ENCODE assay signal across 8 cellular contexts in the genomic region with DNA sequence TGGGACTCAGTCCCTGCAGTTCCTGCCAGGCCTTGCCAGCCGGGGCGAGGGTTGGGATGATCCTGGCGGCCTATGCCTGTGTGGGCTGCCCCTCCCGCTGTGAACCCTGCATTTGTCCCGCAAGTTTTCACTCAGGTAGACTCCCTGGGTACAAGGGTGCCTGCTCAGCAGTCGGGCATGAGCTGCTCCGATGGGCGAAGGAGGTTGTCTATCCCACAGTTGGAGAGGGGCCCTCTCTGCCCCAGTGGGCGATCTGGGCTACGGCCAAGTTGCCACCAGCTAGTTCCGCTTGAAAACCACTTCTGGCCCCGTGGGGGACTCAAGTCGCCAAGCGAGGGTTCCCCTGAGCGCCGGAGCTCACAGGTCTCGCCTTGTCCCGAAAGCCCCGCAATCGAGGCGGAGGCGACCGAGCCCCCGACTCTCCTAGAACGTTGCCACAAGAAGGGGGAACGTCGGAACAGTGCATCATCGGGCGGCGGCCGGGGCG. TPM values are rescaled to one million over a fixed set of nuclear protein-coding genes. Genes with fewer than 3 reads are reported as not detected.
DNase-seq lines count a peak whose midpoint lies in the region; ATAC-seq, FAIRE-seq and TF ChIP-seq lines count a peak whose summit lies in the region.

No MANE protein-coding gene starts in this region.

- in situ Hi-C loops in astrocyte of the spinal cord (cut with HindIII; ENCODE audit: low sequenced_read_pairs) = no loop called here

- peak overlapping the region; percentile 84 to 94 for H3K9ac ChIP-seq in stomach smooth muscle (ENCODE audit: low read length in 2 of 2)

- WGBS in A549 (ENCODE audit: missing lambda C conversion rate) = 10% methylated on average over 15 of the region's 32 CpGs

- peaks cover 41% of the 10 kb centered on the region for H3K4me1 ChIP-seq in A549
- peaks cover 39% of the 10 kb centered on the region for H3K4me1 ChIP-seq in stomach smooth muscle (ENCODE audit: control insufficient read depth, insufficient read depth, low read length)

- no peak for TF ChIP-seq RAD21 in A549 (conservative IDR thresholded peaks at IDR 0.05 in 1 of 2, IDR thresholded peaks at IDR 0.05 in 1 of 2)

- no peak for TF ChIP-seq POLR2A in A549 (IDR thresholded peaks at IDR 0.05; ENCODE audit: low read length)

- no peak for FAIRE-seq in A549 (lab: Jason Lieb, UNC)

- H3K27ac ChIP-seq in A549 (peak overlapping the region; percentile 97 to 99), HL-60 (replicated peaks) (peak overlapping the region; percentile 92), stomach smooth muscle (ENCODE audit: low read length) (peak overlapping the region; percentile 97)

- H3K9me3 ChIP-seq in A549 (no peaks in the 10 kb centered on the region), stomach smooth muscle (ENCODE audit: control insufficient read depth in 2 of 2, low read length in 2 of 2) (no peaks in the 10 kb centered on the region)

- H3K4me2 ChIP-seq in A549 = peak overlapping the region; percentile 100

- ATAC-seq in A549 (peak; percentile 7 to 14; a peak in 5 of 6 replicates), GM18873 (IDR thresholded peaks at IDR 0.05; ENCODE audit: low FRiP score, unreplicated experiment) (peak; percentile 4)

- DNase-seq in A549 (ENCODE audit: low read depth in 1 of 2, low spot score in 1 of 2) (no peak), HL-60 (ENCODE audit: low read depth in 1 of 2, low spot score in 1 of 2) (no peak), astrocyte of the spinal cord (ENCODE audit: low read depth, low spot score) (no peak), kidney epithelial cell (ENCODE audit: low read depth) (no peak), T1000 (lab: John Stamatoyannopoulos, UW) (no peak)
- DNase-seq in stimulated activated CD4-positive, alpha-beta T cell treated with anti-CD3 and anti-CD28 coated beads, Interleukin-4, amount 100 ng/mL, for 24 hours = no peak

- H3K36me3 ChIP-seq in kidney epithelial cell (ENCODE audit: control insufficient read depth, insufficient read depth, low read length) = peaks cover 14% of the 10 kb centered on the region
- peaks cover 26 to 44% of the 10 kb centered on the region in 2 donors for H3K36me3 ChIP-seq in stomach smooth muscle (ENCODE audit: control insufficient read depth in 2 of 2, insufficient read depth in 2 of 2, low read length in 2 of 2)

- POLR2A ChIA-PET in A549 (lab: Yijun Ruan, JAX) = interaction anchor here (1.1 to 4.8 kb wide), 12 partner anchors 8 to 114 kb away, joined by 4 to 74 read pairs (median 9); partner anchors contain the start of genes C12orf57, CDCA3, MLF2 and PTMS

- TF ChIP-seq EP300 in A549 (IDR thresholded peaks at IDR 0.05) = no peak

- CTCF ChIA-PET in A549 (lab: Yijun Ruan, JAX) = interaction anchor here (1.1 to 17.9 kb wide), 10 partner anchors 10 to 78 kb away, joined by 3 to 399 read pairs (median 44); partner anchors contain the start of genes ATN1, C12orf57, CDCA3 and ENO2

- peak overlapping the region; percentile 100 for H3K4me3 ChIP-seq in A549
- peak overlapping the region; percentile 93 for H3K4me3 ChIP-seq in HL-60 (replicated peaks; ENCODE audit: insufficient read depth, low read length)
- H3K4me3 ChIP-seq in astrocyte of the spinal cord (ENCODE audit: low read depth, low read length) = peak overlapping the region; percentile 65
- peak overlapping the region; percentile 96 for H3K4me3 ChIP-seq in kidney epithelial cell (ENCODE audit: low read depth, low read length)
- peak overlapping the region; percentile 80 to 92 for H3K4me3 ChIP-seq in stomach smooth muscle (ENCODE audit: low read length in 2 of 2)

- H3K27me3 ChIP-seq in HL-60 (ENCODE audit: insufficient read depth, poor library complexity, severe bottlenecking) = no peaks in the 10 kb centered on the region
- no peaks in the 10 kb centered on the region for H3K27me3 ChIP-seq in kidney epithelial cell (ENCODE audit: control insufficient read depth, insufficient read depth, low read length)
- H3K27me3 ChIP-seq in stomach smooth muscle (ENCODE audit: control insufficient read depth in 1 of 2, insufficient read depth in 2 of 2, low read length in 2 of 2) = no peaks in the 10 kb centered on the region

- no peak for TF ChIP-seq CTCF in A549 (IDR thresholded peaks at IDR 0.05)
- TF ChIP-seq CTCF in HL-60 (IDR thresholded peaks at IDR 0.05; ENCODE audit: insufficient read depth, low read length) = no peak
- no peak for TF ChIP-seq CTCF in astrocyte of the spinal cord (IDR thresholded peaks at IDR 0.05; ENCODE audit: low read depth, low read length)
- TF ChIP-seq CTCF in kidney epithelial cell (IDR thresholded peaks at IDR 0.05; ENCODE audit: insufficient read depth, low read length, poor library complexity, severe bottlenecking) = no peak

TF ChIP-seq in A549, 52 proteins besides CTCF, POLR2A, EP300 and RAD21:
- TF ChIP-seq ZFP36 (IDR thresholded peaks at IDR 0.05; ENCODE audit: borderline replicate concordance, partially characterized antibody) = no peak
- no peak for TF ChIP-seq RCOR1 (IDR thresholded peaks at IDR 0.05; ENCODE audit: low read depth, low read length)
- TF ChIP-seq MAX (IDR thresholded peaks at IDR 0.05) = no peak
- TF ChIP-seq TFCP2L1 (CRISPR knock-in tag; IDR thresholded peaks at IDR 0.05) = no peak
- TF ChIP-seq CHD2 (IDR thresholded peaks at IDR 0.05; ENCODE audit: low read length, partially characterized antibody) = no peak
- no peak for TF ChIP-seq RARB (CRISPR knock-in tag; IDR thresholded peaks at IDR 0.05)
- no peak for TF ChIP-seq E2F6 (IDR thresholded peaks at IDR 0.05; ENCODE audit: borderline replicate concordance, low read depth)
- no peak for TF ChIP-seq EHF (CRISPR knock-in tag; IDR thresholded peaks at IDR 0.05)
- no peak for TF ChIP-seq ESRRA (IDR thresholded peaks at IDR 0.05; ENCODE audit: borderline replicate concordance, low read length)
- no peak for TF ChIP-seq HMGXB4 (CRISPR knock-in tag; IDR thresholded peaks at IDR 0.05; ENCODE audit: borderline replicate concordance)
- TF ChIP-seq FOSB (CRISPR knock-in tag; IDR thresholded peaks at IDR 0.05) = no peak
- no peak for TF ChIP-seq HOXB13 (CRISPR knock-in tag; IDR thresholded peaks at IDR 0.05; ENCODE audit: low read depth)

RNA-seq across cellular contexts. Expression of gene TPI1, which starts 0.4 kb away (rescaled TPM):
- polyA plus RNA-seq in A549 (2011; rRNA removed) = 1,913 and 2,511 TPM in 2 replicates
- 2,740 and 2,946 TPM in 2 replicates for polyA plus RNA-seq in A549 (2012; cell fraction: cytosol; rRNA removed)
- polyA plus RNA-seq in A549 (2012; cell fraction: nucleus; rRNA removed) = 1,813 and 1,843 TPM in 2 replicates
- 1,221 to 1,293 TPM (median 1,253 TPM) in 3 replicates for polyA plus RNA-seq in A549 (2017; fragmentation: RNase III; extraction: RNeasy Plus Mini Kit Qiagen cat#74134 plus additional on column Dnase treatment)
- polyA minus RNA-seq in A549 (2011; rRNA and poly(A)+ RNA removed) = 2,693 and 3,241 TPM in 2 replicates
- 499 and 519 TPM in 2 replicates for total RNA-seq in kidney epithelial cell

RNA-seq across cellular contexts. Expression of gene SPSB2, which starts 6.1 kb away (rescaled TPM):
- polyA plus RNA-seq in A549 (2011; rRNA removed) = 15.3 and 16.8 TPM in 2 replicates
- polyA plus RNA-seq in A549 (2012; cell fraction: cytosol; rRNA removed) = 42.8 and 51.9 TPM in 2 replicates
- polyA plus RNA-seq in A549 (2012; cell fraction: nucleus; rRNA removed) = 44.4 and 50.4 TPM in 2 replicates
- polyA plus RNA-seq in A549 (2017; fragmentation: RNase III; extraction: RNeasy Plus Mini Kit Qiagen cat#74134 plus additional on column Dnase treatment) = 20.8 to 22.1 TPM (median 21.8 TPM) in 3 replicates
- polyA minus RNA-seq in A549 (2011; rRNA and poly(A)+ RNA removed) = 8.9 and 9.8 TPM in 2 replicates
- 10.1 and 11.9 TPM in 2 replicates for total RNA-seq in kidney epithelial cell

RNA-seq across cellular contexts. Expression of gene USP5, which starts 15.0 kb away (rescaled TPM):
- 58.6 and 64.5 TPM in 2 replicates for polyA plus RNA-seq in A549 (2011; rRNA removed)
- 101 and 110 TPM in 2 replicates for polyA plus RNA-seq in A549 (2012; cell fraction: cytosol; rRNA removed)
- 224 and 245 TPM in 2 replicates for polyA plus RNA-seq in A549 (2012; cell fraction: nucleus; rRNA removed)
- 75.3 to 78.2 TPM (median 76.9 TPM) in 3 replicates for polyA plus RNA-seq in A549 (2017; fragmentation: RNase III; extraction: RNeasy Plus Mini Kit Qiagen cat#74134 plus additional on column Dnase treatment)
- 155 and 161 TPM in 2 replicates for polyA minus RNA-seq in A549 (2011; rRNA and poly(A)+ RNA removed)
- total RNA-seq in kidney epithelial cell = 70.1 and 77.2 TPM in 2 replicates

RNA-seq across cellular contexts. Expression of gene CDCA3, which starts 15.9 kb away (rescaled TPM):
- polyA plus RNA-seq in A549 (2011; rRNA removed) (51.5 and 57.5 TPM in 2 replicates), A549 (2017; fragmentation: RNase III; extraction: RNeasy Plus Mini Kit Qiagen cat#74134 plus additional on column Dnase treatment) (79.6 to 92.0 TPM (median 80.2 TPM) in 3 replicates)
- polyA plus RNA-seq in A549 (2012; cell fraction: cytosol; rRNA removed) = 126 and 149 TPM in 2 replicates
- polyA plus RNA-seq in A549 (2012; cell fraction: nucleus; rRNA removed) = 334 and 410 TPM in 2 replicates
- 39.1 and 46.1 TPM in 2 replicates for polyA minus RNA-seq in A549 (2011; rRNA and poly(A)+ RNA removed)
- 5.8 and 8.3 TPM in 2 replicates for total RNA-seq in kidney epithelial cell

RNA-seq across cellular contexts. Expression of gene GNB3, which starts 26.2 kb away (rescaled TPM):
- polyA plus RNA-seq in A549 (2011; rRNA removed) (0.94 and 1.1 TPM in 2 replicates), A549 (2017; fragmentation: RNase III; extraction: RNeasy Plus Mini Kit Qiagen cat#74134 plus additional on column Dnase treatment) (2.3 to 3.7 TPM (median 2.7 TPM) in 3 replicates)
- polyA plus RNA-seq in A549 (2012; cell fraction: cytosol; rRNA removed) = 3.0 and 3.2 TPM in 2 replicates
- 23.6 and 24.8 TPM in 2 replicates for polyA plus RNA-seq in A549 (2012; cell fraction: nucleus; rRNA removed)
- 0.54 and 1.2 TPM in 2 replicates for polyA minus RNA-seq in A549 (2011; rRNA and poly(A)+ RNA removed)
- total RNA-seq in kidney epithelial cell = 0.34 and 0.38 TPM in 2 replicates
